1 cellular context compared by ENCODE assay signal in the genomic region with DNA sequence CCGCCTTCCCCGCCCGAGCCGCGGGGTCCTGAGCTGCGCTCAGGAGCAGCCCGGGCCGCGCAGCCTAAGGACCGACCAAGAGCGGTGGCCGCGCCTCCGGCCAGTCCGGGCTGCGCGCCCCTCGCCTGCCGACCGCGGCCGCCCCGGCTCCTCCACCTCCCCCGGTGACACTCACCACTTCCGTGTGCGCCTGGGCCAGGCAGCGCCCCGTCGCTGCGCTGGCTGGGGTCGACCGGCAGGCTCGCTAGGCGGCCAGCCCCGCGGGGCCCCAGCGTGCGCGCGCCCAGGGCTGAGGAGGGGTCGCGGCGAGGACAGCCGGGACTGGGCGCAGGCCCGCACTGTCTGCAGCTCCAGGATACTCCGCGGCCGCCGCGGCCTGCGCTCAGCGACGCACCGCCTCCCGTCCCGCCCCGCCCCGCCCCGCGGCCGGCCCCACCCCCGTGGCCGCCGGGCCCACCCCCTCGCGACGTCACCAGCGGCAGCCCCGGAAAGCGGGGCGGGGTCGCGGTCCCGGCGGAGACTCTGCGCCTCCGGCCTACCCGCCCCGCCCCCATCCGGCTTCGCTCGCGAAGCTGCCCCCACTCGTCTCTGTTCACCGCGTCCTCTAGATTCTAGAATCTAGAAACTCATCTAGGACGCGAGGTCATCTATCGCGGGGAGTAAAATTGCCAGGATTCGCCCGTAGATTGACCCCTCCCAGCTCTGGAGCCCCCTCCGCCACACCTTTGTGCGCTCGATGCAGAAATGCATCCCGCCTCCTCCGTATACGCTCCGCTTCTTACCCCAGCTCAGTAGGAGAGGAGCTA.
TF ChIP-seq lines count a peak whose summit lies in the region.

A gene (minus strand): TSS at position 392 of the 806 bp plus-strand sequence. CDS start 80,285 bp downstream, outside the sequence.

TF ChIP-seq in HepG2, 621 proteins besides CTCF, POLR2A, EP300 and RAD21 (continued from another document and continues in another):
- TF ChIP-seq, protein P1, sequence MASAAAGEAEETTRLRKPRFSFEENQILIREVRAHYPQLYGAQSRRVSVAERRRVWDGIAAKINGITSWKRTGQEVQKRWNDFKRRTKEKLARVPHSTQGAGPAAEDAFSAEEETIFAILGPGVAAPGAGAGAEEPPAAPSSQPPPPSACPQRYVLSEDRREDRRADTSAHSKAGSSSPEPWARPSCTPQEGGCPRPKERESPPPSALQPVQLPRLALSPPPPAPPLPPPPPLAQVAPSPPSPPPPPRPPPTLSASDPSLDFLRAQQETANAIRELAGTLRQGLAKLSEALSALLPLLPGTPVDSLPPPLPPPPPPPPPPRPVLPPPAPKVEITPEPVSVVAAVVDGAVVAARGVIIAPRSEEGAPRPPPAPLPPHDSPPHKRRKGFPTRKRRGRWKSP (CRISPR knock-in tag; IDR thresholded peaks at IDR 0.05): peak; percentile 36; the same call in 1 of the 2 replicates
- TF ChIP-seq, protein P2, sequence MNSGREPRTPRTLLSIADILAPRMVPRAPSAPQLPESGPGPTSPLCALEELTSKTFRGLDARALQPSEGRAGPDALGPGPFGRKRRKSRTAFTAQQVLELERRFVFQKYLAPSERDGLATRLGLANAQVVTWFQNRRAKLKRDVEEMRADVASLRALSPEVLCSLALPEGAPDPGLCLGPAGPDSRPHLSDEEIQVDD (CRISPR knock-in tag; IDR thresholded peaks at IDR 0.05; ENCODE audit: borderline replicate concordance): no peak
- TF ChIP-seq ISX (CRISPR knock-in tag; conservative IDR thresholded peaks at IDR 0.05) (no peak), ZKSCAN1 (IDR thresholded peaks at IDR 0.05; ENCODE audit: low read length) (no peak), MXI1 (IDR thresholded peaks at IDR 0.05; ENCODE audit: borderline replicate concordance, low read depth, low read length) (peak; percentile 35; the same call in 2 of the 3 replicates), ZNF367 (CRISPR knock-in tag; IDR thresholded peaks at IDR 0.05; ENCODE audit: borderline replicate concordance) (no peak), ZSCAN12 (CRISPR knock-in tag; IDR thresholded peaks at IDR 0.05) (no peak), JARID2 (CRISPR knock-in tag; IDR thresholded peaks at IDR 0.05; ENCODE audit: insufficient replicate concordance) (no peak), SAFB2 (CRISPR knock-in tag; IDR thresholded peaks at IDR 0.05; ENCODE audit: borderline replicate concordance, low read depth) (peak; percentile 35; the same call in 1 of the 2 replicates), SCMH1 (CRISPR knock-in tag; IDR thresholded peaks at IDR 0.05; ENCODE audit: borderline replicate concordance) (no peak), ZNF136 (CRISPR knock-in tag; IDR thresholded peaks at IDR 0.05; ENCODE audit: low read depth) (no peak), HDAC2 (CRISPR knock-in tag; IDR thresholded peaks at IDR 0.05) (no peak), ZNF329 (CRISPR knock-in tag; IDR thresholded peaks at IDR 0.05; ENCODE audit: low read depth) (peak; percentile 84), NPAS2 (CRISPR knock-in tag; IDR thresholded peaks at IDR 0.05; ENCODE audit: borderline replicate concordance) (no peak), THAP11 (CRISPR knock-in tag; IDR thresholded peaks at IDR 0.05) (0 out of 2 replicates have a peak, but pooled peaks have one; percentile 35), ZNF235 (CRISPR knock-in tag; IDR thresholded peaks at IDR 0.05; ENCODE audit: borderline replicate concordance) (no peak; the same call in 1 of the 2 replicates), ZNF839 (CRISPR knock-in tag; IDR thresholded peaks at IDR 0.05; ENCODE audit: borderline replicate concordance) (no peak), NFKBIZ (CRISPR knock-in tag; IDR thresholded peaks at IDR 0.05) (no peak), ZFAT (CRISPR knock-in tag; conservative IDR thresholded peaks at IDR 0.05) (no peak), SIN3A (IDR thresholded peaks at IDR 0.05; ENCODE audit: borderline replicate concordance, low read depth, low read length) (peak; percentile 53; the same call in 1 of the 2 replicates), AGO2 (optimal IDR thresholded peaks at IDR 0.05; ENCODE audit: low read depth, low read length) (peak; percentile 41), PAX8 (CRISPR knock-in tag; IDR thresholded peaks at IDR 0.05; ENCODE audit: borderline replicate concordance) (peak; percentile 99; the same call in 1 of the 2 replicates), PITX1 (CRISPR knock-in tag; IDR thresholded peaks at IDR 0.05) (no peak), SNAPC2 (CRISPR knock-in tag; IDR thresholded peaks at IDR 0.05) (no peak), FOXK2 (IDR thresholded peaks at IDR 0.05) (no peak), ZFP82 (CRISPR knock-in tag; IDR thresholded peaks at IDR 0.05; ENCODE audit: borderline replicate concordance) (no peak), RFX5 (IDR thresholded peaks at IDR 0.05; ENCODE audit: low read depth, low read length) (no peak), XBP1 (CRISPR knock-in tag; IDR thresholded peaks at IDR 0.05) (no peak), KMT2B (CRISPR knock-in tag; IDR thresholded peaks at IDR 0.05) (0 out of 2 replicates have a peak, but pooled peaks have one; percentile 30), ZNF263 (CRISPR knock-in tag; IDR thresholded peaks at IDR 0.05) (no peak), ZC3H4 (CRISPR knock-in tag; IDR thresholded peaks at IDR 0.05; ENCODE audit: borderline replicate concordance) (no peak), ASH2L (IDR thresholded peaks at IDR 0.05; ENCODE audit: insufficient read length, low read depth, low read length) (peak; percentile 69), NFKB2 (CRISPR knock-in tag; IDR thresholded peaks at IDR 0.05; ENCODE audit: borderline replicate concordance) (peak; percentile 43; the same call in 1 of the 2 replicates), RFXAP (CRISPR knock-in tag; IDR thresholded peaks at IDR 0.05; ENCODE audit: borderline replicate concordance) (0 out of 2 replicates have a peak, but pooled peaks have one; percentile 65), ATF1 (CRISPR knock-in tag; IDR thresholded peaks at IDR 0.05) (no peak), ARNT2 (CRISPR knock-in tag; IDR thresholded peaks at IDR 0.05; ENCODE audit: low read depth) (peak; percentile 67), GZF1 (CRISPR knock-in tag; IDR thresholded peaks at IDR 0.05) (no peak), KLF12 (CRISPR knock-in tag; IDR thresholded peaks at IDR 0.05; ENCODE audit: borderline replicate concordance) (peak; percentile 48; the same call in 1 of the 2 replicates), ZNF678 (CRISPR knock-in tag; IDR thresholded peaks at IDR 0.05) (peak; percentile 74; the same call in 1 of the 2 replicates)
- TF ChIP-seq, protein P3, sequence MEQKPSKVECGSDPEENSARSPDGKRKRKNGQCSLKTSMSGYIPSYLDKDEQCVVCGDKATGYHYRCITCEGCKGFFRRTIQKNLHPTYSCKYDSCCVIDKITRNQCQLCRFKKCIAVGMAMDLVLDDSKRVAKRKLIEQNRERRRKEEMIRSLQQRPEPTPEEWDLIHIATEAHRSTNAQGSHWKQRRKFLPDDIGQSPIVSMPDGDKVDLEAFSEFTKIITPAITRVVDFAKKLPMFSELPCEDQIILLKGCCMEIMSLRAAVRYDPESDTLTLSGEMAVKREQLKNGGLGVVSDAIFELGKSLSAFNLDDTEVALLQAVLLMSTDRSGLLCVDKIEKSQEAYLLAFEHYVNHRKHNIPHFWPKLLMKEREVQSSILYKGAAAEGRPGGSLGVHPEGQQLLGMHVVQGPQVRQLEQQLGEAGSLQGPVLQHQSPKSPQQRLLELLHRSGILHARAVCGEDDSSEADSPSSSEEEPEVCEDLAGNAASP (CRISPR knock-in tag; IDR thresholded peaks at IDR 0.05; ENCODE audit: borderline replicate concordance): peak; percentile 57; the same call in 1 of the 2 replicates
- TF ChIP-seq, protein P4, sequence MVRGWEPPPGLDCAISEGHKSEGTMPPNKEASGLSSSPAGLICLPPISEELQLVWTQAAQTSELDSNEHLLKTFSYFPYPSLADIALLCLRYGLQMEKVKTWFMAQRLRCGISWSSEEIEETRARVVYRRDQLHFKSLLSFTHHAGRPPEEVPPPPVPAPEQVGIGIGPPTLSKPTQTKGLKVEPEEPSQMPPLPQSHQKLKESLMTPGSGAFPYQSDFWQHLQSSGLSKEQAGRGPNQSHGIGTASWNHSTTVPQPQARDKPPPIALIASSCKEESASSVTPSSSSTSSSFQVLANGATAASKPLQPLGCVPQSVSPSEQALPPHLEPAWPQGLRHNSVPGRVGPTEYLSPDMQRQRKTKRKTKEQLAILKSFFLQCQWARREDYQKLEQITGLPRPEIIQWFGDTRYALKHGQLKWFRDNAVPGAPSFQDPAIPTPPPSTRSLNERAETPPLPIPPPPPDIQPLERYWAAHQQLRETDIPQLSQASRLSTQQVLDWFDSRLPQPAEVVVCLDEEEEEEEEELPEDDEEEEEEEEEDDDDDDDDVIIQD (CRISPR knock-in tag; IDR thresholded peaks at IDR 0.05; ENCODE audit: low read depth): no peak
- TF ChIP-seq, protein P5, sequence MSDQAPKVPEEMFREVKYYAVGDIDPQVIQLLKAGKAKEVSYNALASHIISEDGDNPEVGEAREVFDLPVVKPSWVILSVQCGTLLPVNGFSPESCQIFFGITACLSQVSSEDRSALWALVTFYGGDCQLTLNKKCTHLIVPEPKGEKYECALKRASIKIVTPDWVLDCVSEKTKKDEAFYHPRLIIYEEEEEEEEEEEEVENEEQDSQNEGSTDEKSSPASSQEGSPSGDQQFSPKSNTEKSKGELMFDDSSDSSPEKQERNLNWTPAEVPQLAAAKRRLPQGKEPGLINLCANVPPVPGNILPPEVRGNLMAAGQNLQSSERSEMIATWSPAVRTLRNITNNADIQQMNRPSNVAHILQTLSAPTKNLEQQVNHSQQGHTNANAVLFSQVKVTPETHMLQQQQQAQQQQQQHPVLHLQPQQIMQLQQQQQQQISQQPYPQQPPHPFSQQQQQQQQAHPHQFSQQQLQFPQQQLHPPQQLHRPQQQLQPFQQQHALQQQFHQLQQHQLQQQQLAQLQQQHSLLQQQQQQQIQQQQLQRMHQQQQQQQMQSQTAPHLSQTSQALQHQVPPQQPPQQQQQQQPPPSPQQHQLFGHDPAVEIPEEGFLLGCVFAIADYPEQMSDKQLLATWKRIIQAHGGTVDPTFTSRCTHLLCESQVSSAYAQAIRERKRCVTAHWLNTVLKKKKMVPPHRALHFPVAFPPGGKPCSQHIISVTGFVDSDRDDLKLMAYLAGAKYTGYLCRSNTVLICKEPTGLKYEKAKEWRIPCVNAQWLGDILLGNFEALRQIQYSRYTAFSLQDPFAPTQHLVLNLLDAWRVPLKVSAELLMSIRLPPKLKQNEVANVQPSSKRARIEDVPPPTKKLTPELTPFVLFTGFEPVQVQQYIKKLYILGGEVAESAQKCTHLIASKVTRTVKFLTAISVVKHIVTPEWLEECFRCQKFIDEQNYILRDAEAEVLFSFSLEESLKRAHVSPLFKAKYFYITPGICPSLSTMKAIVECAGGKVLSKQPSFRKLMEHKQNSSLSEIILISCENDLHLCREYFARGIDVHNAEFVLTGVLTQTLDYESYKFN (CRISPR knock-in tag; conservative IDR thresholded peaks at IDR 0.05): 0 out of 2 replicates have a peak, but pooled peaks have one; percentile 26
- TF ChIP-seq, protein P6, sequence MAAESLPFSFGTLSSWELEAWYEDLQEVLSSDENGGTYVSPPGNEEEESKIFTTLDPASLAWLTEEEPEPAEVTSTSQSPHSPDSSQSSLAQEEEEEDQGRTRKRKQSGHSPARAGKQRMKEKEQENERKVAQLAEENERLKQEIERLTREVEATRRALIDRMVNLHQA (CRISPR knock-in tag; IDR thresholded peaks at IDR 0.05): no peak
- TF ChIP-seq, protein P7, sequence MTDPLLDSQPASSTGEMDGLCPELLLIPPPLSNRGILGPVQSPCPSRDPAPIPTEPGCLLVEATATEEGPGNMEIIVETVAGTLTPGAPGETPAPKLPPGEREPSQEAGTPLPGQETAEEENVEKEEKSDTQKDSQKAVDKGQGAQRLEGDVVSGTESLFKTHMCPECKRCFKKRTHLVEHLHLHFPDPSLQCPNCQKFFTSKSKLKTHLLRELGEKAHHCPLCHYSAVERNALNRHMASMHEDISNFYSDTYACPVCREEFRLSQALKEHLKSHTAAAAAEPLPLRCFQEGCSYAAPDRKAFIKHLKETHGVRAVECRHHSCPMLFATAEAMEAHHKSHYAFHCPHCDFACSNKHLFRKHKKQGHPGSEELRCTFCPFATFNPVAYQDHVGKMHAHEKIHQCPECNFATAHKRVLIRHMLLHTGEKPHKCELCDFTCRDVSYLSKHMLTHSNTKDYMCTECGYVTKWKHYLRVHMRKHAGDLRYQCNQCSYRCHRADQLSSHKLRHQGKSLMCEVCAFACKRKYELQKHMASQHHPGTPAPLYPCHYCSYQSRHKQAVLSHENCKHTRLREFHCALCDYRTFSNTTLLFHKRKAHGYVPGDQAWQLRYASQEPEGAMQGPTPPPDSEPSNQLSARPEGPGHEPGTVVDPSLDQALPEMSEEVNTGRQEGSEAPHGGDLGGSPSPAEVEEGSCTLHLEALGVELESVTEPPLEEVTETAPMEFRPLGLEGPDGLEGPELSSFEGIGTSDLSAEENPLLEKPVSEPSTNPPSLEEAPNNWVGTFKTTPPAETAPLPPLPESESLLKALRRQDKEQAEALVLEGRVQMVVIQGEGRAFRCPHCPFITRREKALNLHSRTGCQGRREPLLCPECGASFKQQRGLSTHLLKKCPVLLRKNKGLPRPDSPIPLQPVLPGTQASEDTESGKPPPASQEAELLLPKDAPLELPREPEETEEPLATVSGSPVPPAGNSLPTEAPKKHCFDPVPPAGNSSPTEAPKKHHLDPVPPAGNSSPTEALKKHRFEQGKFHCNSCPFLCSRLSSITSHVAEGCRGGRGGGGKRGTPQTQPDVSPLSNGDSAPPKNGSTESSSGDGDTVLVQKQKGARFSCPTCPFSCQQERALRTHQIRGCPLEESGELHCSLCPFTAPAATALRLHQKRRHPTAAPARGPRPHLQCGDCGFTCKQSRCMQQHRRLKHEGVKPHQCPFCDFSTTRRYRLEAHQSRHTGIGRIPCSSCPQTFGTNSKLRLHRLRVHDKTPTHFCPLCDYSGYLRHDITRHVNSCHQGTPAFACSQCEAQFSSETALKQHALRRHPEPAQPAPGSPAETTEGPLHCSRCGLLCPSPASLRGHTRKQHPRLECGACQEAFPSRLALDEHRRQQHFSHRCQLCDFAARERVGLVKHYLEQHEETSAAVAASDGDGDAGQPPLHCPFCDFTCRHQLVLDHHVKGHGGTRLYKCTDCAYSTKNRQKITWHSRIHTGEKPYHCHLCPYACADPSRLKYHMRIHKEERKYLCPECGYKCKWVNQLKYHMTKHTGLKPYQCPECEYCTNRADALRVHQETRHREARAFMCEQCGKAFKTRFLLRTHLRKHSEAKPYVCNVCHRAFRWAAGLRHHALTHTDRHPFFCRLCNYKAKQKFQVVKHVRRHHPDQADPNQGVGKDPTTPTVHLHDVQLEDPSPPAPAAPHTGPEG (CRISPR knock-in tag; IDR thresholded peaks at IDR 0.05): 0 out of 2 replicates have a peak, but pooled peaks have one; percentile 42
